ENCODE assay signal across 10 cellular contexts in the genomic region with DNA sequence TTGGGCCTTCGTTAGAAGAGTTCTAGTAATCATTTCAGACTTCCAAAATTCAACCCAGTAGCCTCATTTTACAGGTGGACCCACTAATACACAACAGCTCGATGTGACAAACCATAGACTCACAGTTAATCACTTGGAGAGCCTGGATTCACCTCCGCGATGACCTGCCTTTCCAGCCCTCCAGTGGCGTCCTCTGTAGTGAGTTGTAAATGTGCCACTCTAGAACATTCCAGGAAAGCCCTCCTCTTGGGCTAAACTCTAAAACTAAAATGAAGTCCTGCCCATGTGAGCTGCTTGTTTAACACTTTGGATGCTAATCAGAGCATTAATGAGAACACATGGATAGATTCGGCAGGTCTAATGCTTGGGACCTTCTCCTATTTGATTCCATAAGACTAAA.
A peak's percentile ranks its signal among the peaks of the same experiment; 100 is the strongest.
DNase-seq lines count a peak whose midpoint lies in the region; ATAC-seq and TF ChIP-seq lines count a peak whose summit lies in the region.
"Had no signal": no experiment of that assay in that cellular context is flagged by ENCODE, and none has a peak within 500 bp of the region (broad histone marks: within the 10 kb centered on the region; RNA-seq: fewer than 3 reads in every experiment).

No MANE protein-coding gene starts in this region.

- peaks cover 97% of the 10 kb centered on the region for H3K4me1 ChIP-seq in lower lobe of right lung
- H3K4me1 ChIP-seq in subcutaneous abdominal adipose tissue (ENCODE audit: control insufficient read depth in 5 of 5, insufficient read depth in 5 of 5, low read length in 5 of 5): peaks cover 33 to 82% (median 79%) of the 10 kb centered on the region in 5 donors

- H3K27ac ChIP-seq in lower lobe of right lung: peak overlapping the region; percentile 63
- peak overlapping the region; percentile 80 for H3K27ac ChIP-seq in subcutaneous abdominal adipose tissue (ENCODE audit: low read depth, low read length)

- no peaks in the 10 kb centered on the region for H3K27me3 ChIP-seq in lower lobe of right lung (ENCODE audit: low read depth)
- no peaks in the 10 kb centered on the region for H3K27me3 ChIP-seq in subcutaneous abdominal adipose tissue (ENCODE audit: control insufficient read depth in 5 of 5, insufficient read depth in 4 of 5, low read length in 5 of 5)

- H3K9me3 ChIP-seq in lower lobe of right lung (no peaks in the 10 kb centered on the region), subcutaneous abdominal adipose tissue (ENCODE audit: control insufficient read depth in 5 of 5, low read length in 5 of 5) (no peaks in the 10 kb centered on the region)

- no peak for DNase-seq in activated CD4-positive, alpha-beta T cell treated with anti-CD3 and anti-CD28 coated beads, Interleukin-2, amount 10 ng/mL, durations not matched to agents 7 days and 5 days
- no peak for DNase-seq in activated CD4-positive, alpha-beta T cell treated with anti-CD3 and anti-CD28 coated beads for 36 hours
- DNase-seq in activated T-helper 1 cell treated with anti-CD3 and anti-CD28 coated beads, Interleukin-12 subunit alpha, Interleukin-12 subunit beta, Interleukin-2, Interleukin-4 antibody, amounts not matched to agents 30 ng/mL and 10 ng/mL and 1 ng/mL, durations not matched to agents 14 hours and 24 hours and 36 hours (ENCODE audit: low spot score): no peak
- DNase-seq in lower lobe of right lung (no peak), NCI-H1930 (lab: John Stamatoyannopoulos, UW) (no peak), NCI-H2196 treated with DMSO at 0.1 percent for 48 hours (lab: John Stamatoyannopoulos, UW; ENCODE audit: unreplicated experiment) (no peak)
- DNase-seq: activated CD4-positive, alpha-beta T cell treated with anti-CD3 and anti-CD28 coated beads for 1 hour; NCI-H1694 treated with DMSO at 0.1 percent for 48 hours had no signal

- H3K27me3 Mint-ChIP-seq in activated CD4-positive, alpha-beta T cell treated with anti-CD3 and anti-CD28 coated beads, Interleukin-2, amount 10 ng/mL, durations not matched to agents 7 days and 5 days: no peaks in the 10 kb centered on the region
- H3K27me3 Mint-ChIP-seq in activated CD4-positive, alpha-beta T cell treated with anti-CD3 and anti-CD28 coated beads for 36 hours: no peaks in the 10 kb centered on the region
- no peaks in the 10 kb centered on the region for H3K27me3 Mint-ChIP-seq in activated T-helper 1 cell treated with anti-CD3 and anti-CD28 coated beads, Interleukin-12 subunit alpha, Interleukin-12 subunit beta, Interleukin-2, Interleukin-4 antibody, amounts not matched to agents 30 ng/mL and 10 ng/mL and 1 ng/mL, durations not matched to agents 14 hours and 24 hours and 36 hours (ENCODE audit: insufficient read depth)

- peak overlapping the region; percentile 38 for H3K27ac Mint-ChIP-seq in activated CD4-positive, alpha-beta T cell treated with anti-CD3 and anti-CD28 coated beads, Interleukin-2, amount 10 ng/mL, durations not matched to agents 7 days and 5 days
- no peak overlapping the region for H3K27ac Mint-ChIP-seq in activated CD4-positive, alpha-beta T cell treated with anti-CD3 and anti-CD28 coated beads for 36 hours
- H3K27ac Mint-ChIP-seq in activated T-helper 1 cell treated with anti-CD3 and anti-CD28 coated beads, Interleukin-12 subunit alpha, Interleukin-12 subunit beta, Interleukin-2, Interleukin-4 antibody, amounts not matched to agents 30 ng/mL and 10 ng/mL and 1 ng/mL, durations not matched to agents 14 hours and 24 hours and 36 hours: peak overlapping the region; percentile 91

- no peak overlapping the region for H3K9ac ChIP-seq in subcutaneous abdominal adipose tissue (ENCODE audit: low read length in 5 of 5)

- POLR2A ChIA-PET in activated CD4-positive, alpha-beta T cell treated with anti-CD3 and anti-CD28 coated beads, Interleukin-2, amount 10 ng/mL, durations not matched to agents 7 days and 5 days (lab: Charles Lee): interaction anchor here (0.6 kb wide), 1 partner anchor 17 kb away, joined by 3 read pairs; no protein-coding TSS in a partner anchor
- POLR2A ChIA-PET in activated CD4-positive, alpha-beta T cell treated with anti-CD3 and anti-CD28 coated beads for 36 hours (lab: Charles Lee): no interaction called here

- ATAC-seq in activated CD4-positive, alpha-beta T cell treated with anti-CD3 and anti-CD28 coated beads for 36 hours: no peak
- no peak for ATAC-seq in lower lobe of right lung
- no peak for ATAC-seq in HG03521 (IDR thresholded peaks at IDR 0.05; ENCODE audit: unreplicated experiment)

- CTCF ChIA-PET in activated CD4-positive, alpha-beta T cell treated with anti-CD3 and anti-CD28 coated beads, Interleukin-2, amount 10 ng/mL, durations not matched to agents 7 days and 5 days (lab: Charles Lee): interaction anchor here (0.9 to 1.5 kb wide), 2 partner anchors 18 to 24 kb away, joined by 3 to 4 read pairs; no protein-coding TSS in a partner anchor
- CTCF ChIA-PET in activated CD4-positive, alpha-beta T cell treated with anti-CD3 and anti-CD28 coated beads for 36 hours (lab: Charles Lee): interaction anchor here (0.6 to 1.7 kb wide), 4 partner anchors 26 to 347 kb away, joined by 3 to 4 read pairs (median 4); no protein-coding TSS in a partner anchor

- H3K4me1 Mint-ChIP-seq in activated CD4-positive, alpha-beta T cell treated with anti-CD3 and anti-CD28 coated beads, Interleukin-2, amount 10 ng/mL, durations not matched to agents 7 days and 5 days: peaks cover 95% of the 10 kb centered on the region
- peaks cover 100% of the 10 kb centered on the region for H3K4me1 Mint-ChIP-seq in activated CD4-positive, alpha-beta T cell treated with anti-CD3 and anti-CD28 coated beads for 36 hours
- peaks cover 95% of the 10 kb centered on the region for H3K4me1 Mint-ChIP-seq in activated T-helper 1 cell treated with anti-CD3 and anti-CD28 coated beads, Interleukin-12 subunit alpha, Interleukin-12 subunit beta, Interleukin-2, Interleukin-4 antibody, amounts not matched to agents 30 ng/mL and 10 ng/mL and 1 ng/mL, durations not matched to agents 14 hours and 24 hours and 36 hours (ENCODE audit: low read depth)

- H3K4me3 ChIP-seq in lower lobe of right lung (no peak overlapping the region), subcutaneous abdominal adipose tissue (ENCODE audit: low read depth in 1 of 5, low read length in 5 of 5) (no peak overlapping the region)

- H3K9me3 Mint-ChIP-seq in activated CD4-positive, alpha-beta T cell treated with anti-CD3 and anti-CD28 coated beads, Interleukin-2, amount 10 ng/mL, durations not matched to agents 7 days and 5 days: no peaks in the 10 kb centered on the region
- no peaks in the 10 kb centered on the region for H3K9me3 Mint-ChIP-seq in activated CD4-positive, alpha-beta T cell treated with anti-CD3 and anti-CD28 coated beads for 36 hours (ENCODE audit: low read depth)
- no peaks in the 10 kb centered on the region for H3K9me3 Mint-ChIP-seq in activated T-helper 1 cell treated with anti-CD3 and anti-CD28 coated beads, Interleukin-12 subunit alpha, Interleukin-12 subunit beta, Interleukin-2, Interleukin-4 antibody, amounts not matched to agents 30 ng/mL and 10 ng/mL and 1 ng/mL, durations not matched to agents 14 hours and 24 hours and 36 hours

- H3K36me3 Mint-ChIP-seq in activated CD4-positive, alpha-beta T cell treated with anti-CD3 and anti-CD28 coated beads, Interleukin-2, amount 10 ng/mL, durations not matched to agents 7 days and 5 days (ENCODE audit: low read depth): peaks cover 49% of the 10 kb centered on the region
- peaks cover 36% of the 10 kb centered on the region for H3K36me3 Mint-ChIP-seq in activated CD4-positive, alpha-beta T cell treated with anti-CD3 and anti-CD28 coated beads for 36 hours (ENCODE audit: low read depth)
- peaks cover 42% of the 10 kb centered on the region for H3K36me3 Mint-ChIP-seq in activated T-helper 1 cell treated with anti-CD3 and anti-CD28 coated beads, Interleukin-12 subunit alpha, Interleukin-12 subunit beta, Interleukin-2, Interleukin-4 antibody, amounts not matched to agents 30 ng/mL and 10 ng/mL and 1 ng/mL, durations not matched to agents 14 hours and 24 hours and 36 hours (ENCODE audit: low read depth)

- H3K36me3 ChIP-seq in lower lobe of right lung (no peaks in the 10 kb centered on the region), subcutaneous abdominal adipose tissue (ENCODE audit: control insufficient read depth in 5 of 5, insufficient read depth in 5 of 5, low read length in 5 of 5) (peaks cover 0 to 1% (median 0%) of the 10 kb centered on the region in 5 donors)

- TF ChIP-seq CTCF in lower lobe of right lung (IDR thresholded peaks at IDR 0.05): no peak

- no peak overlapping the region for H3K4me3 Mint-ChIP-seq in activated CD4-positive, alpha-beta T cell treated with anti-CD3 and anti-CD28 coated beads, Interleukin-2, amount 10 ng/mL, durations not matched to agents 7 days and 5 days
- no peak overlapping the region for H3K4me3 Mint-ChIP-seq in activated CD4-positive, alpha-beta T cell treated with anti-CD3 and anti-CD28 coated beads for 36 hours
- H3K4me3 Mint-ChIP-seq in activated T-helper 1 cell treated with anti-CD3 and anti-CD28 coated beads, Interleukin-12 subunit alpha, Interleukin-12 subunit beta, Interleukin-2, Interleukin-4 antibody, amounts not matched to agents 30 ng/mL and 10 ng/mL and 1 ng/mL, durations not matched to agents 14 hours and 24 hours and 36 hours: peak overlapping the region; percentile 68

- intact Hi-C loops in activated CD4-positive, alpha-beta T cell treated with anti-CD3 and anti-CD28 coated beads for 36 hours (cut with DNase I, micrococcal nuclease): no loop called here
- intact Hi-C loops in activated T-helper 1 cell treated with anti-CD3 and anti-CD28 coated beads, Interleukin-12 subunit alpha, Interleukin-12 subunit beta, Interleukin-2, Interleukin-4 antibody, amounts not matched to agents 30 ng/mL and 10 ng/mL and 1 ng/mL, durations not matched to agents 14 hours and 24 hours and 36 hours (cut with micrococcal nuclease): no loop called here
- intact Hi-C loops in lower lobe of right lung (cut with DNase I): no loop called here
